In genomic region chr21:41979751-41980369, GRCh38 we compare ENCODE assay signal across 26 cellular contexts.
"Had no signal": no experiment of that assay in that cellular context is flagged by ENCODE, and none has a peak within 500 bp of the region (broad histone marks: within the 10 kb centered on the region; RNA-seq: fewer than 3 reads in every experiment).

No MANE protein-coding gene starts in this region.

- H3K4me3 ChIP-seq: K562 had no signal

- H3K27ac ChIP-seq: brain microvascular endothelial cell, VCaP had no signal

- FAIRE-seq: K562, RCC 7860, TTC549 had no signal

- DNase-seq: activated CD4-positive, alpha-beta memory T cell treated with anti-CD3 and anti-CD28 coated beads for 36 hours; activated CD4-positive, alpha-beta T cell treated with anti-CD3 and anti-CD28 coated beads, Interleukin-2, amount 10 ng/mL, durations not matched to agents 7 days and 5 days; activated CD4-positive, CD25-positive, alpha-beta regulatory T cell; activated gamma-delta T cell; activated naive CD4-positive, alpha-beta T cell treated with anti-CD3 and anti-CD28 coated beads for 36 hours; amygdala; brain microvascular endothelial cell; cerebellar nuclear complex; Karpas-422; NCI-H1105 treated with DMSO at 0.1 percent for 48 hours; NCI-H1436 treated with DMSO at 0.1 percent for 48 hours; NCI-H187; NCI-H2081; NCI-H510A treated with DMSO at 0.1 percent for 48 hours; NCI-H69; NK-92 treated with Interleukin-12 subunit alpha and Interleukin-12 subunit beta, amount 100 ng/mL, for 24 hours; OCI-M1; SIG-M5; T-helper 2 cell; T1000 had no signal

- H3K27me3 ChIP-seq: brain microvascular endothelial cell had no signal

- H3K36me3 ChIP-seq: brain microvascular endothelial cell had no signal

- ATAC-seq: activated T-helper 17 cell treated with anti-CD3 and anti-CD28 coated beads, Interleukin-2, amount 50 U/mL, for 72 hours; K562; T-cell had no signal
